Comparison of ENCODE assay signal across 22 cellular contexts in genomic region chr21:27818847-27819246, GRCh38.
DNase-seq lines count a peak whose midpoint lies in the region; ATAC-seq and TF ChIP-seq lines count a peak whose summit lies in the region.
"Had no signal": no experiment of that assay in that cellular context is flagged by ENCODE, and none has a peak within 500 bp of the region (broad histone marks: within the 10 kb centered on the region; RNA-seq: fewer than 3 reads in every experiment).

No MANE protein-coding gene starts in this region.

- no peaks in the 10 kb centered on the region for H3K79me2 ChIP-seq in mammary epithelial cell (ENCODE audit: insufficient read depth, low read length)

- no peaks in the 10 kb centered on the region for H3K36me3 ChIP-seq in mammary epithelial cell (ENCODE audit: insufficient read depth, low read length)
- H3K36me3 ChIP-seq in rectal smooth muscle tissue (ENCODE audit: control insufficient read depth, insufficient read depth, low read length) = no peaks in the 10 kb centered on the region
- H3K36me3 ChIP-seq: SJSA1 had no signal

- H3K4me2 ChIP-seq in mammary epithelial cell (ENCODE audit: insufficient read depth, low read depth, low read length) = no peak overlapping the region

- H3K4me3 Mint-ChIP-seq in glutamatergic neuron (ENCODE audit: unreplicated experiment) = no peak overlapping the region
- H3K4me3 Mint-ChIP-seq: activated T-helper 17 cell treated with anti-CD3 and anti-CD28 coated beads, Interleukin-2, amount 50 U/mL, for 72 hours; CD14-positive monocyte; central memory CD8-positive, alpha-beta T cell; stimulated activated naive CD8-positive, alpha-beta T cell treated with anti-CD3 and anti-CD28 coated beads, Interleukin-15, amount 100 ng/mL, for 72 hours had no signal

- CTCF ChIA-PET in mammary epithelial cell (lab: Charles Lee; ENCODE audit: low non-redundant PET) = no interaction called here

- TF ChIP-seq CTCF in mammary epithelial cell (conservative IDR thresholded peaks at IDR 0.05 in 1 of 2, IDR thresholded peaks at IDR 0.05 in 1 of 2; ENCODE audit: extremely low read depth in 1 of 2, insufficient read depth in 1 of 2, low read depth in 1 of 2, low read length in 2 of 2) = no peak
- no peak for TF ChIP-seq CTCF in glutamatergic neuron (IDR thresholded peaks at IDR 0.05; ENCODE audit: partially characterized antibody, unreplicated experiment)

- H3K27ac ChIP-seq in mammary epithelial cell (ENCODE audit: insufficient read depth, low read depth, low read length) = no peak overlapping the region
- H3K27ac ChIP-seq in rectal smooth muscle tissue (ENCODE audit: low read depth, low read length) = peak overlapping the region; percentile 53
- H3K27ac ChIP-seq: SJSA1 had no signal

- no peaks in the 10 kb centered on the region for H3K4me1 Mint-ChIP-seq in glutamatergic neuron (ENCODE audit: low read depth, unreplicated experiment)
- H3K4me1 Mint-ChIP-seq: activated T-helper 17 cell treated with anti-CD3 and anti-CD28 coated beads, Interleukin-2, amount 50 U/mL, for 72 hours; CD14-positive monocyte; central memory CD8-positive, alpha-beta T cell; stimulated activated naive CD8-positive, alpha-beta T cell treated with anti-CD3 and anti-CD28 coated beads, Interleukin-15, amount 100 ng/mL, for 72 hours had no signal

- H3K27ac Mint-ChIP-seq in glutamatergic neuron (ENCODE audit: unreplicated experiment) = no peak overlapping the region
- H3K27ac Mint-ChIP-seq: activated T-helper 17 cell treated with anti-CD3 and anti-CD28 coated beads, Interleukin-2, amount 50 U/mL, for 72 hours; CD14-positive monocyte; stimulated activated naive CD8-positive, alpha-beta T cell treated with anti-CD3 and anti-CD28 coated beads, Interleukin-15, amount 100 ng/mL, for 72 hours had no signal

- H3K27me3 Mint-ChIP-seq in glutamatergic neuron (ENCODE audit: unreplicated experiment) = no peaks in the 10 kb centered on the region
- H3K27me3 Mint-ChIP-seq: activated T-helper 17 cell treated with anti-CD3 and anti-CD28 coated beads, Interleukin-2, amount 50 U/mL, for 72 hours; central memory CD8-positive, alpha-beta T cell; stimulated activated naive CD8-positive, alpha-beta T cell treated with anti-CD3 and anti-CD28 coated beads, Interleukin-15, amount 100 ng/mL, for 72 hours had no signal

- in situ Hi-C loops in mammary epithelial cell (cut with MboI; ENCODE audit: low sequenced_read_pairs in 2 of 2) = no loop called here
- in situ Hi-C loops in KBM-7 (cut with MboI; ENCODE audit: low pct_unique_long_range_greater_than_20kb, low sequenced_read_pairs) = no loop called here

- no peaks in the 10 kb centered on the region for H3K9me3 ChIP-seq in mammary epithelial cell (replicated peaks; ENCODE audit: insufficient read depth, low read length)
- H3K9me3 ChIP-seq: SJSA1 had no signal

- dilution Hi-C loops in mammary epithelial cell (cut with HindIII; ENCODE audit: low sequenced_read_pairs) = no loop called here

- no peak overlapping the region for H2AFZ ChIP-seq in mammary epithelial cell (ENCODE audit: low read depth, low read length)

- no TSS peak for BruUV-seq in mammary epithelial cell (replicated peaks; lab: Mats Ljungman, UMichigan)

- H3K9ac ChIP-seq in mammary epithelial cell (ENCODE audit: insufficient read depth, low read length) (no peak overlapping the region), rectal smooth muscle tissue (ENCODE audit: low read length) (no peak overlapping the region)

- intact Hi-C loops in mammary epithelial cell (cut with micrococcal nuclease) = no loop called here

- H3K27me3 ChIP-seq in mammary epithelial cell (ENCODE audit: insufficient read depth, low read length) = no peaks in the 10 kb centered on the region
- H3K27me3 ChIP-seq in rectal smooth muscle tissue (ENCODE audit: control insufficient read depth, insufficient read depth, low read length) = no peaks in the 10 kb centered on the region
- H3K27me3 ChIP-seq: SJSA1 had no signal

- ATAC-seq in HG03175 (IDR thresholded peaks at IDR 0.05; ENCODE audit: unreplicated experiment) (no peak), GM18502 (IDR thresholded peaks at IDR 0.05; ENCODE audit: poor library complexity, unreplicated experiment) (no peak)
- ATAC-seq: activated CD4-positive, CD25-positive, alpha-beta regulatory T cell treated with anti-CD3 and anti-CD28 coated beads, Interleukin-2, amount 50 U/mL, for 24 hours; activated T-helper 17 cell treated with anti-CD3 and anti-CD28 coated beads, Interleukin-2, amount 50 U/mL, for 72 hours; stimulated activated naive CD8-positive, alpha-beta T cell treated with anti-CD3 and anti-CD28 coated beads, Interleukin-15, amount 100 ng/mL, for 72 hours had no signal

- WGBS in mammary epithelial cell (ENCODE audit: low coverage, missing lambda C conversion rate) = 78% methylated on average over 4 of the region's 4 CpGs

- DNase-seq in H4 (ENCODE audit: low spot score) (peak; percentile 64), mammary epithelial cell (peak; percentile 43), iris pigment epithelial cell (ENCODE audit: low read depth) (peak; percentile 28), glutamatergic neuron (no peak), KBM-7 (no peak)
- DNase-seq: amniotic stem cell; DMS79; effector memory CD4-positive, alpha-beta T cell; foreskin melanocyte; MV-4-11; NCI-H526; OCI-M1; stimulated activated naive CD8-positive, alpha-beta T cell treated with anti-CD3 and anti-CD28 coated beads, Interleukin-15, amount 100 ng/mL, for 72 hours; T-helper 9 cell had no signal

- H4K20me1 ChIP-seq in mammary epithelial cell (ENCODE audit: insufficient read depth, low read length) = no peaks in the 10 kb centered on the region

- H3K9me3 Mint-ChIP-seq in glutamatergic neuron (ENCODE audit: unreplicated experiment) = no peaks in the 10 kb centered on the region
- H3K9me3 Mint-ChIP-seq: central memory CD8-positive, alpha-beta T cell had no signal

- H3K4me1 ChIP-seq in mammary epithelial cell (ENCODE audit: insufficient read depth, low read length) (no peaks in the 10 kb centered on the region), rectal smooth muscle tissue (ENCODE audit: control insufficient read depth, insufficient read depth, low read length) (peaks cover 20% of the 10 kb centered on the region)
- H3K4me1 ChIP-seq: SJSA1 had no signal

- H3K4me3 ChIP-seq in mammary epithelial cell (replicated peaks in 1 of 3; ENCODE audit: insufficient read depth in 1 of 3, low read depth in 2 of 3, low read length in 3 of 3) (no peak overlapping the region), rectal smooth muscle tissue (ENCODE audit: low read length) (no peak overlapping the region)
- H3K4me3 ChIP-seq: SJSA1 had no signal

- no peaks in the 10 kb centered on the region for H3K36me3 Mint-ChIP-seq in glutamatergic neuron (ENCODE audit: unreplicated experiment)
- H3K36me3 Mint-ChIP-seq: CD14-positive monocyte had no signal

Comparison
In these comparisons a context has a peak if more than half of its experiments do, and no peak if none do; other contexts are left out.
1. DNase-seq: peak in H4 (single experiment), mammary epithelial cell (single experiment) and iris pigment epithelial cell (single experiment); none in glutamatergic neuron (single experiment) and KBM-7 (single experiment).